Comparison of ENCODE assay signal across 11 cellular contexts in genomic region chr17:51640108-51640622, GRCh38.
DNase-seq lines count a peak whose midpoint lies in the region; ATAC-seq and TF ChIP-seq lines count a peak whose summit lies in the region.
"Had no signal": no experiment of that assay in that cellular context is flagged by ENCODE, and none has a peak within 500 bp of the region (broad histone marks: within the 10 kb centered on the region; RNA-seq: fewer than 3 reads in every experiment).

No MANE protein-coding gene starts in this region.

- H3K9me3 Mint-ChIP-seq in activated CD4-positive, alpha-beta memory T cell treated with anti-CD3 and anti-CD28 coated beads for 36 hours: no peaks in the 10 kb centered on the region
- peaks cover 2% of the 10 kb centered on the region for H3K9me3 Mint-ChIP-seq in neural crest cell

- H3K27ac Mint-ChIP-seq in activated CD4-positive, alpha-beta memory T cell treated with anti-CD3 and anti-CD28 coated beads for 36 hours: no peak overlapping the region
- no peak overlapping the region for H3K27ac Mint-ChIP-seq in neural crest cell (ENCODE audit: unreplicated experiment)

- CTCF ChIA-PET in activated CD4-positive, alpha-beta memory T cell treated with anti-CD3 and anti-CD28 coated beads for 36 hours (lab: Charles Lee): interaction anchor here (0.6 to 2.9 kb wide), 7 partner anchors 11 to 343 kb away, joined by 3 to 19 read pairs (median 3); no protein-coding TSS in a partner anchor

- H3K4me1 Mint-ChIP-seq in activated CD4-positive, alpha-beta memory T cell treated with anti-CD3 and anti-CD28 coated beads for 36 hours (ENCODE audit: low read depth): no peaks in the 10 kb centered on the region
- H3K4me1 Mint-ChIP-seq in neural crest cell: peaks cover 20% of the 10 kb centered on the region

- TF ChIP-seq CTCF in neural crest cell (conservative IDR thresholded peaks at IDR 0.05): peak; percentile 62

- H3K27me3 Mint-ChIP-seq in activated CD4-positive, alpha-beta memory T cell treated with anti-CD3 and anti-CD28 coated beads for 36 hours: peaks cover 12% of the 10 kb centered on the region
- H3K27me3 Mint-ChIP-seq in neural crest cell (ENCODE audit: low read depth): peaks cover 2% of the 10 kb centered on the region

- H3K4me3 ChIP-seq in Jurkat, Clone E6-1 (ENCODE audit: low read length): no peak overlapping the region
- H3K4me3 ChIP-seq: BLaER1 treated with 17β-estradiol and CSF1 and Interleukin-3, amounts not matched to agents 10 nM and 100 nM; lung; SK-N-MC had no signal

- ATAC-seq in HG02884 (IDR thresholded peaks at IDR 0.05; ENCODE audit: unreplicated experiment): no peak

- POLR2A ChIA-PET in activated CD4-positive, alpha-beta memory T cell treated with anti-CD3 and anti-CD28 coated beads for 36 hours (lab: Charles Lee): no interaction called here

- H3K4me3 Mint-ChIP-seq in activated CD4-positive, alpha-beta memory T cell treated with anti-CD3 and anti-CD28 coated beads for 36 hours: no peak overlapping the region
- H3K4me3 Mint-ChIP-seq in neural crest cell: no peak overlapping the region

- intact Hi-C loops in activated CD4-positive, alpha-beta memory T cell treated with anti-CD3 and anti-CD28 coated beads for 36 hours (cut with micrococcal nuclease): no loop called here

- H3K36me3 Mint-ChIP-seq in activated CD4-positive, alpha-beta memory T cell treated with anti-CD3 and anti-CD28 coated beads for 36 hours: no peaks in the 10 kb centered on the region
- no peaks in the 10 kb centered on the region for H3K36me3 Mint-ChIP-seq in neural crest cell (ENCODE audit: low read depth)

- DNase-seq in SHP77 (lab: John Stamatoyannopoulos, UW): peak; percentile 20 to 24
- DNase-seq in SHP77 treated with DMSO at 0.1 percent for 48 hours (lab: John Stamatoyannopoulos, UW): no peak
- peak; percentile 30 for DNase-seq in Jurkat, Clone E6-1 (ENCODE audit: low read depth, low spot score)
- peak; percentile 19 for DNase-seq in activated CD4-positive, alpha-beta memory T cell treated with anti-CD3 and anti-CD28 coated beads for 36 hours
- DNase-seq in neural crest cell (ENCODE audit: low read depth, low spot score): no peak
- DNase-seq in OCI-M2 (lab: John Stamatoyannopoulos, UW; ENCODE audit: unreplicated experiment): no peak
- DNase-seq in activated effector memory CD4-positive, alpha-beta T cell treated with Interleukin-2 at 50 U/mL for 16 hours: no peak

Comparison
In these comparisons a context has a peak if more than half of its experiments do, and no peak if none do; other contexts are left out.
1. DNase-seq: peak in SHP77 (2 of 2), Jurkat, Clone E6-1 (single experiment) and activated CD4-positive, alpha-beta memory T cell treated with anti-CD3 and anti-CD28 coated beads for 36 hours (single experiment); none in SHP77 treated with DMSO at 0.1 percent for 48 hours (single experiment), neural crest cell (single experiment), OCI-M2 (single experiment) and activated effector memory CD4-positive, alpha-beta T cell treated with Interleukin-2 at 50 U/mL for 16 hours (single experiment).